8 cellular contexts compared by ENCODE assay signal in genomic region chrX:77785746-77786548, GRCh38. TPM values are rescaled to one million over a fixed set of nuclear protein-coding genes. Genes with fewer than 3 reads are reported as not detected.
A peak's percentile ranks its signal among the peaks of the same experiment; 100 is the strongest.
DNase-seq lines count a peak whose midpoint lies in the region; ATAC-seq, FAIRE-seq and TF ChIP-seq lines count a peak whose summit lies in the region.

TSS of gene ATRX (minus strand) at chrX:77786216. CDS start at chrX:77786001, 215 bp downstream.

- ATAC-seq in HG02840 (IDR thresholded peaks at IDR 0.05; ENCODE audit: low FRiP score, unreplicated experiment) = peak; percentile 97
- peak; percentile 87 for ATAC-seq in aorta (ENCODE audit: low FRiP score)

- DNase-seq in GM12891 (ENCODE audit: insufficient read length, low spot score) (peak; percentile 48), NCI-H1694 (lab: John Stamatoyannopoulos, UW) (peak; percentile 89), ascending aorta (ENCODE audit: low spot score in 2 of 2) (peak; percentile 15 to 84), hepatic stellate cell (ENCODE audit: low spot score) (peak; percentile 83), aorta (peak; percentile 81 to 85)

- H3K4me1 ChIP-seq in ascending aorta = no peaks in the 10 kb centered on the region
- H3K4me1 ChIP-seq in rectal smooth muscle tissue (ENCODE audit: control insufficient read depth, insufficient read depth, low read length) = no peaks in the 10 kb centered on the region
- H3K4me1 ChIP-seq in aorta (ENCODE audit: control insufficient read depth in 1 of 2, insufficient read depth in 2 of 2, low read length in 2 of 2) = no peaks in the 10 kb centered on the region

- H3K27me3 ChIP-seq in ascending aorta (no peaks in the 10 kb centered on the region), rectal smooth muscle tissue (ENCODE audit: control insufficient read depth, insufficient read depth, low read length) (no peaks in the 10 kb centered on the region), aorta (ENCODE audit: control insufficient read depth in 1 of 2, insufficient read depth in 2 of 2, low read length in 1 of 2) (no peaks in the 10 kb centered on the region)

- WGBS in aorta, 2 donors = 1 to 28% methylated on average over 48 of the region's 48 CpGs

- peak; percentile 84 for TF ChIP-seq POLR2A in GM12891 (IDR thresholded peaks at IDR 0.05; ENCODE audit: low read depth, low read length)

- H3K27ac ChIP-seq in ascending aorta = peak within 1 kb of the TSS; percentile 90 to 93
- peak within 1 kb of the TSS; percentile 82 for H3K27ac ChIP-seq in rectal smooth muscle tissue (ENCODE audit: low read depth, low read length)
- peak within 1 kb of the TSS in 1 of 2 donors; percentile 73 for H3K27ac ChIP-seq in aorta (ENCODE audit: low read depth in 1 of 2, low read length in 2 of 2)

- H3K36me3 ChIP-seq in ascending aorta (no peaks in the 10 kb centered on the region), rectal smooth muscle tissue (ENCODE audit: control insufficient read depth, insufficient read depth, low read length) (no peaks in the 10 kb centered on the region), aorta (ENCODE audit: control insufficient read depth in 1 of 2, insufficient read depth in 2 of 2, low read length in 1 of 2) (no peaks in the 10 kb centered on the region)

- no peak for TF ChIP-seq CTCF in ascending aorta (IDR thresholded peaks at IDR 0.05)

- FAIRE-seq in GM12891 (lab: Jason Lieb, UNC) = peak; percentile 91

- H3K4me3 ChIP-seq in ascending aorta = peak within 1 kb of the TSS; percentile 60 to 82
- H3K4me3 ChIP-seq in rectal smooth muscle tissue (ENCODE audit: low read length) = peak within 1 kb of the TSS; percentile 72
- peak within 1 kb of the TSS; percentile 49 to 83 for H3K4me3 ChIP-seq in aorta (ENCODE audit: low read length in 2 of 2)

- H3K9ac ChIP-seq in rectal smooth muscle tissue (ENCODE audit: low read length) = peak within 1 kb of the TSS; percentile 66

- intact Hi-C loops in T-helper 2 cell treated with Interferon-gamma antibody and Interleukin-4, amounts not matched to agents 100 ng/mL and 5 ng/mL, for 36 hours (cut with micrococcal nuclease) = loop anchor here (1.0 to 10.0 kb wide), 6 partner anchors 109 to 731 kb away; partner anchors contain the start of genes ATP7A, COX7B, MAGT1 and PGK1
- intact Hi-C loops in ascending aorta (cut with DNase I) (loop anchor here (2.0 to 10.0 kb wide), 3 partner anchors 109 to 316 kb away; partner anchors contain the start of genes MAGT1 and PGK1), aorta (cut with DNase I) (no loop called here)

- no peaks in the 10 kb centered on the region for H3K9me3 ChIP-seq in ascending aorta
- no peaks in the 10 kb centered on the region for H3K9me3 ChIP-seq in aorta (ENCODE audit: control insufficient read depth, low read length)

TF ChIP-seq in GM12891, 5 proteins besides CTCF, POLR2A, EP300 and RAD21:
- TF ChIP-seq POLR2AphosphoS5 (IDR thresholded peaks at IDR 0.05; ENCODE audit: low read depth, low read length) = peak; percentile 83
- TF ChIP-seq TAF1 (IDR thresholded peaks at IDR 0.05; ENCODE audit: low read depth, low read length) = peak; percentile 91
- TF ChIP-seq PAX5 (IDR thresholded peaks at IDR 0.05; ENCODE audit: insufficient read depth, low read length, severe bottlenecking) = no peak

RNA-seq across cellular contexts. Expression of gene ATRX, which starts in this region (rescaled TPM):
- polyA plus RNA-seq in GM12891 (2012; ENCODE audit: low read depth, missing spikeins) = 29.0 TPM
- 75.0 and 79.2 TPM in 2 replicates for total RNA-seq in T-helper 2 cell treated with Interferon-gamma antibody and Interleukin-4, amounts not matched to agents 100 ng/mL and 5 ng/mL, for 36 hours
- total RNA-seq in ascending aorta = 117 TPM
- 100 to 1,000 TPM; 126 to 136 TPM for total RNA-seq in aorta
- polyA plus RNA-seq in aorta = 10 to 100 TPM in 1 of 2 donors, 1 to 10 TPM in 1; 9.4 to 18.5 TPM

Comparison
In these comparisons a context has a peak if more than half of its experiments do, and no peak if none do; other contexts are left out.
1. intact Hi-C loops: an anchor here in T-helper 2 cell treated with Interferon-gamma antibody and Interleukin-4, amounts not matched to agents 100 ng/mL and 5 ng/mL, for 36 hours (1.0 to 10.0 kb wide) and ascending aorta (2.0 to 10.0 kb wide); none called in aorta.